In the genomic region with DNA sequence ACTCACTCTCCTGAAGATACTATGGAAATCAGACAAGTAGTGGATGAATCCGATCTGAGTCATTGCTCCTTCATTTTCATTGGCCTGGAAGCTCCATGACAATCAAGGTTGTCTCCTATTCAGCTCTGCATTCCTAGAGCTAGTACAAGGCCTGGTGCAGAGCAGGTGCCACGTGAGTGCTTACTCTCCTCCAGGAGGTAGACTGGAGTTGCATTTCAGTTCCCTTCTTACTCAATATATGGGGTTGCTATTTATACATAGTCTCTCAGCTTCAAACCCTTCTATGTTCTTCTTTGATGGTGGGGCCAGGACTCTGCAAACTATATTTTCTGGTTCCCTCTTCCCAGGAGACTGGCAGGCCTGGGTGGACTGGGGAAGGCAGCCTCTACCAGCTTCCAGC, we compare ENCODE assay signal across 17 cellular contexts.
DNase-seq lines count a peak whose midpoint lies in the region; ATAC-seq and TF ChIP-seq lines count a peak whose summit lies in the region.
"Had no signal": no experiment of that assay in that cellular context is flagged by ENCODE, and none has a peak within 500 bp of the region (broad histone marks: within the 10 kb centered on the region; RNA-seq: fewer than 3 reads in every experiment).

No MANE protein-coding gene starts in this region.

- DNase-seq in epithelial cell of esophagus (ENCODE audit: low read depth): peak; percentile 13
- peak; percentile 16 for DNase-seq in mesenteric fat pad (ENCODE audit: low spot score)
- DNase-seq in gastrocnemius medialis: no peak
- no peak for DNase-seq in adrenal gland
- DNase-seq in stimulated activated naive CD4-positive, alpha-beta T cell treated with Interleukin-2 at 50 U/mL for 16 hours (lab: John Stamatoyannopoulos, UW): no peak
- DNase-seq: 8988T; AML-193; Caco-2; Calu3; CD4-positive, alpha-beta T cell; CD8-positive, alpha-beta T cell; DMS79 treated with DMSO at 0.1 percent for 48 hours; GDM1 had no signal

- 69 to 80% (median 72%) methylated on average over 2 of the region's 2 CpGs for WGBS in adrenal gland, 4 donors

- H3K4me1 ChIP-seq in gastrocnemius medialis (peaks cover 0 to 9% of the 10 kb centered on the region in 2 donors), adrenal gland (replicated peaks in 1 of 2) (no peaks in the 10 kb centered on the region)
- H3K4me1 ChIP-seq: Caco-2 had no signal

- no peaks in the 10 kb centered on the region for H3K9me3 ChIP-seq in gastrocnemius medialis
- no peaks in the 10 kb centered on the region for H3K9me3 ChIP-seq in adrenal gland (replicated peaks in 1 of 3)
- H3K9me3 ChIP-seq: BLaER1 treated with 17β-estradiol and CSF1 and Interleukin-3, amounts not matched to agents 10 nM and 100 nM; Caco-2 had no signal

- H3K4me3 ChIP-seq in epithelial cell of esophagus (ENCODE audit: low read length) (no peak overlapping the region), gastrocnemius medialis (no peak overlapping the region), adrenal gland (no peak overlapping the region)
- H3K4me3 ChIP-seq: BLaER1 treated with 17β-estradiol and CSF1 and Interleukin-3, amounts not matched to agents 10 nM and 100 nM; GM12878 had no signal

- TF ChIP-seq CTCF in epithelial cell of esophagus (IDR thresholded peaks at IDR 0.05; ENCODE audit: insufficient read depth, low read depth, low read length, missing control alignments): no peak
- no peak for TF ChIP-seq CTCF in gastrocnemius medialis (IDR thresholded peaks at IDR 0.05 in 4 of 5, conservative IDR thresholded peaks at IDR 0.05 in 1 of 5)
- no peak for TF ChIP-seq CTCF in adrenal gland (IDR thresholded peaks at IDR 0.05)

- ATAC-seq in gastrocnemius medialis (peak; percentile 50 to 53), GM21447 (IDR thresholded peaks at IDR 0.05; ENCODE audit: unreplicated experiment) (no peak)
- ATAC-seq: CD8-positive, alpha-beta T cell; GM12878 had no signal

- no peaks in the 10 kb centered on the region for H3K27me3 ChIP-seq in gastrocnemius medialis
- no peaks in the 10 kb centered on the region for H3K27me3 ChIP-seq in adrenal gland
- H3K27me3 ChIP-seq: BLaER1 treated with 17β-estradiol and CSF1 and Interleukin-3, amounts not matched to agents 10 nM and 100 nM had no signal

- no peaks in the 10 kb centered on the region for H3K36me3 ChIP-seq in gastrocnemius medialis
- H3K36me3 ChIP-seq in adrenal gland (replicated peaks in 1 of 2): no peaks in the 10 kb centered on the region
- H3K36me3 ChIP-seq: BLaER1 treated with 17β-estradiol and CSF1 and Interleukin-3, amounts not matched to agents 10 nM and 100 nM had no signal

- intact Hi-C loops in gastrocnemius medialis (cut with DNase I; ENCODE audit: low total_unique reads) (no loop called here), adrenal gland (cut with DNase I) (no loop called here)

- no peak overlapping the region for H3K27ac ChIP-seq in gastrocnemius medialis
- no peak overlapping the region for H3K27ac ChIP-seq in adrenal gland
- H3K27ac ChIP-seq: BLaER1 treated with 17β-estradiol and CSF1 and Interleukin-3, amounts not matched to agents 10 nM and 100 nM; C4-2B had no signal

- no peak for TF ChIP-seq POLR2A in gastrocnemius medialis (IDR thresholded peaks at IDR 0.05)
- no peak for TF ChIP-seq POLR2A in adrenal gland (IDR thresholded peaks at IDR 0.05)

- in situ Hi-C loops in gastrocnemius medialis (cut with MboI; ENCODE audit: low sequenced_read_pairs in 4 of 4): no loop called here

Comparison
In these comparisons a context has a peak if more than half of its experiments do, and no peak if none do; other contexts are left out.
1. DNase-seq: peak in epithelial cell of esophagus (single experiment) and mesenteric fat pad (single experiment); none in gastrocnemius medialis (0 of 2), adrenal gland (0 of 7) and stimulated activated naive CD4-positive, alpha-beta T cell treated with Interleukin-2 at 50 U/mL for 16 hours (single experiment).